16 cellular contexts compared by ENCODE assay signal in the genomic region with DNA sequence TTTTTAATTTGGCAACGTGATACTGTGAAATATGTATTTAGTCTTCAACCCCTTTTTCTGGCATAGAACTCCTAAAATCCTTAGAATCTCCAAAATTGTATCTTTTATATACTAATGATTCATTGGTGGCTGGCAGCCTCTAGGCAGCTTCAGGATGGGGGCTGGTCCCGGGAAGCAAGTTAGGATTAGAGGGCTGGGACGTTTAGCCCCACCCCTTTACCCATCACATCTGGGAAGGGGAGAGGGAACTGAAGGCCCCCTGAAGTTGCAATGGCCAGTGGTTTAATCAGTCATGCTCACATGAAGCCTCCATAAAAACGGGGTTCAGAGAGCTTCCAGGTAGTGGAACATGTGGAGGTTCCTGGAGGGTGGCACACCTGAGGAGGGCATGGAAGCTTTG. TPM values are rescaled to one million over a fixed set of nuclear protein-coding genes. Genes with fewer than 3 reads are reported as not detected.
A peak's percentile ranks its signal among the peaks of the same experiment; 100 is the strongest.
DNase-seq lines count a peak whose midpoint lies in the region; ATAC-seq and TF ChIP-seq lines count a peak whose summit lies in the region.
"Had no signal": no experiment of that assay in that cellular context is flagged by ENCODE, and none has a peak within 500 bp of the region (broad histone marks: within the 10 kb centered on the region; RNA-seq: fewer than 3 reads in every experiment).

No MANE protein-coding gene starts in this region.

- DNase-seq in activated effector memory CD4-positive, alpha-beta T cell treated with anti-CD3 and anti-CD28 coated beads, Interleukin-2, amount 50 U/mL, for 16 hours = peak; percentile 13
- no peak for DNase-seq in activated effector memory CD4-positive, alpha-beta T cell treated with Interleukin-2 at 50 U/mL for 16 hours
- DNase-seq in endothelial cell (ENCODE audit: low spot score) = no peak
- DNase-seq in stomach = peak; percentile 2
- no peak for DNase-seq in Calu3
- no peak for DNase-seq in Caco-2
- DNase-seq: CD8-positive, alpha-beta memory T cell; DMS 273 treated with DMSO at 0.1 percent for 48 hours; H7; Karpas-422; NCI-H1417; NCI-H1930; NCI-H510A; SHP77 had no signal

- peaks cover 2% of the 10 kb centered on the region for H3K27me3 Mint-ChIP-seq in endothelial cell (ENCODE audit: unreplicated experiment)
- H3K27me3 Mint-ChIP-seq in Calu3 (ENCODE audit: unreplicated experiment) = no peaks in the 10 kb centered on the region
- H3K27me3 Mint-ChIP-seq in Caco-2 (ENCODE audit: insufficient read depth, unreplicated experiment) = no peaks in the 10 kb centered on the region
- H3K27me3 Mint-ChIP-seq: CD8-positive, alpha-beta memory T cell had no signal

- ATAC-seq in HG03175 (IDR thresholded peaks at IDR 0.05; ENCODE audit: unreplicated experiment) = no peak

- POLR2A ChIA-PET in HEK293 (lab: Yijun Ruan, JAX) (no interaction called here), Caco-2 (lab: Charles Lee) (no interaction called here)

- no peak overlapping the region for H3K4me3 ChIP-seq in HEK293 (ENCODE audit: low read depth, low read length)
- no peak overlapping the region for H3K4me3 ChIP-seq in stomach
- no peak overlapping the region for H3K4me3 ChIP-seq in Caco-2 (ENCODE audit: low read depth, low read length)

- CTCF ChIA-PET in HEK293 (lab: Yijun Ruan, JAX) = interaction anchor here (0.6 kb wide), 1 partner anchor 94 kb away, joined by 3 read pairs; no protein-coding TSS in a partner anchor
- CTCF ChIA-PET in Calu3 (lab: Charles Lee) = no interaction called here
- CTCF ChIA-PET in Caco-2 (lab: Charles Lee) = no interaction called here

- H3K9me3 ChIP-seq in HEK293 (ENCODE audit: control insufficient read depth, insufficient read depth, low read depth, low read length) = no peaks in the 10 kb centered on the region
- H3K9me3 ChIP-seq in stomach = no peaks in the 10 kb centered on the region
- no peaks in the 10 kb centered on the region for H3K9me3 ChIP-seq in Caco-2

- intact Hi-C loops in stomach (cut with DNase I; ENCODE audit: low total_unique reads) (no loop called here), Calu3 (cut with micrococcal nuclease; ENCODE audit: unreplicated experiment) (no loop called here), Caco-2 (cut with micrococcal nuclease; ENCODE audit: unreplicated experiment) (no loop called here)

- BruUV-seq in Calu3 (replicated peaks; lab: Mats Ljungman, UMichigan) (no TSS peak), Caco-2 (replicated peaks; lab: Mats Ljungman, UMichigan) (no TSS peak)

- no peak for TF ChIP-seq CTCF in HEK293 (tag by site-specific recombination; IDR thresholded peaks at IDR 0.05)
- TF ChIP-seq CTCF in endothelial cell (IDR thresholded peaks at IDR 0.05; ENCODE audit: unreplicated experiment) = no peak
- TF ChIP-seq CTCF in stomach (IDR thresholded peaks at IDR 0.05) = no peak
- TF ChIP-seq CTCF in Calu3 (IDR thresholded peaks at IDR 0.05; ENCODE audit: unreplicated experiment) = no peak
- TF ChIP-seq CTCF in Caco-2 (IDR thresholded peaks at IDR 0.05; ENCODE audit: insufficient read depth in 1 of 2, low read depth in 1 of 2, low read length in 1 of 2, severe bottlenecking in 1 of 2, unreplicated experiment in 1 of 2) = no peak

- 54 to 75% (median 62%) methylated on average over 4 of the region's 4 CpGs for WGBS in stomach, 5 donors

- H3K9me3 Mint-ChIP-seq in endothelial cell (ENCODE audit: unreplicated experiment) (no peaks in the 10 kb centered on the region), Calu3 (ENCODE audit: low read depth, unreplicated experiment) (no peaks in the 10 kb centered on the region), Caco-2 (ENCODE audit: unreplicated experiment) (no peaks in the 10 kb centered on the region)
- H3K9me3 Mint-ChIP-seq: CD8-positive, alpha-beta memory T cell had no signal

- H3K27ac ChIP-seq in HEK293 (ENCODE audit: extremely low read depth, low read depth, low read length) (no peak overlapping the region), stomach (no peak overlapping the region)

- no peak for TF ChIP-seq POLR2A in stomach (IDR thresholded peaks at IDR 0.05)

- H3K4me1 Mint-ChIP-seq in endothelial cell (ENCODE audit: unreplicated experiment) (peaks cover 33% of the 10 kb centered on the region), Calu3 (ENCODE audit: low read depth, unreplicated experiment) (no peaks in the 10 kb centered on the region), Caco-2 (ENCODE audit: low read depth, unreplicated experiment) (no peaks in the 10 kb centered on the region)

- H3K27ac Mint-ChIP-seq in endothelial cell (ENCODE audit: unreplicated experiment) = peak overlapping the region; percentile 26
- no peak overlapping the region for H3K27ac Mint-ChIP-seq in Calu3 (ENCODE audit: unreplicated experiment)
- no peak overlapping the region for H3K27ac Mint-ChIP-seq in Caco-2 (ENCODE audit: unreplicated experiment)

- H3K4me1 ChIP-seq in HEK293 (ENCODE audit: control insufficient read depth, insufficient read depth, low read length) = no peaks in the 10 kb centered on the region
- H3K4me1 ChIP-seq in stomach = peaks cover 0 to 69% (median 19%) of the 10 kb centered on the region in 4 donors
- H3K4me1 ChIP-seq in Caco-2 = no peaks in the 10 kb centered on the region

- H3K27me3 ChIP-seq in stomach (no peaks in the 10 kb centered on the region), Caco-2 (replicated peaks; ENCODE audit: control insufficient read depth, insufficient read depth, low read length) (no peaks in the 10 kb centered on the region)

- H3K4me3 Mint-ChIP-seq in endothelial cell (ENCODE audit: unreplicated experiment) (no peak overlapping the region), Calu3 (ENCODE audit: low read depth, unreplicated experiment) (no peak overlapping the region), Caco-2 (ENCODE audit: unreplicated experiment) (no peak overlapping the region)

- no peaks in the 10 kb centered on the region for H3K36me3 Mint-ChIP-seq in endothelial cell (ENCODE audit: low read depth, unreplicated experiment)
- H3K36me3 Mint-ChIP-seq in Calu3 (ENCODE audit: insufficient read depth, unreplicated experiment) = no peaks in the 10 kb centered on the region
- no peaks in the 10 kb centered on the region for H3K36me3 Mint-ChIP-seq in Caco-2 (ENCODE audit: insufficient read depth, unreplicated experiment)

- no peak for TF ChIP-seq EP300 in stomach (IDR thresholded peaks at IDR 0.05)

- H3K36me3 ChIP-seq in HEK293 (ENCODE audit: control insufficient read depth in 2 of 2, insufficient read depth in 1 of 2, low read length in 2 of 2) (no peaks in the 10 kb centered on the region), stomach (peaks cover 0 to under 1% (median under 1%) of the 10 kb centered on the region in 4 donors), Caco-2 (ENCODE audit: control insufficient read depth, insufficient read depth, low read length) (no peaks in the 10 kb centered on the region)

TF ChIP-seq in HEK293, 187 proteins besides CTCF, POLR2A, EP300 and RAD21:
- TF ChIP-seq ZNF335 (tag by site-specific recombination; conservative IDR thresholded peaks at IDR 0.05) = peak; percentile 45; the same call in 1 of the 2 replicates
- TF ChIP-seq ZNF266 (tag by site-specific recombination; IDR thresholded peaks at IDR 0.05; ENCODE audit: low read depth) = no peak

RNA-seq across cellular contexts. Expression of a gene that starts 7.1 kb away (rescaled TPM):
- total RNA-seq in endothelial cell (ENCODE audit: unreplicated experiment) (63.7 TPM), stomach (10 to 100 TPM in 4 of 5 donors, 1 to 10 TPM in 1; 6.2 to 19.1 (median 14.7) TPM), Calu3 (2022) (14.1 and 18.0 TPM in 2 replicates), Caco-2 (2022) (13.7 and 14.5 TPM in 2 replicates)
- polyA plus RNA-seq in stomach = 1 to 10 TPM; 3.2 to 3.8 (median 3.7) TPM

RNA-seq across cellular contexts. Expression of a gene that starts 29.3 kb away (rescaled TPM):
- total RNA-seq in endothelial cell (ENCODE audit: unreplicated experiment) (62.2 TPM), stomach (under 1 TPM in 2 of 5 donors, not detected in 3; 0.37 to 0.45 TPM), Calu3 (2022) (0.21 and 0.42 TPM in 2 replicates), Caco-2 (2022) (0.49 and 0.82 TPM in 2 replicates)
- under 1 TPM in 2 of 3 donors, not detected in 1; 0.08 to 0.12 TPM for polyA plus RNA-seq in stomach
- polyA plus RNA-seq: CD8-positive, alpha-beta memory T cell had no signal

Comparison
In these comparisons a context has a peak if more than half of its experiments do, and no peak if none do; other contexts are left out.
1. DNase-seq: peak in activated effector memory CD4-positive, alpha-beta T cell treated with anti-CD3 and anti-CD28 coated beads, Interleukin-2, amount 50 U/mL, for 16 hours (single experiment) and stomach (single experiment); none in activated effector memory CD4-positive, alpha-beta T cell treated with Interleukin-2 at 50 U/mL for 16 hours (single experiment), endothelial cell (single experiment), Calu3 (single experiment) and Caco-2 (0 of 2).
2. RNA of a gene that starts 29.3 kb away (total RNA-seq): 62.2 TPM in endothelial cell (single experiment); 0.49 to 0.82 TPM in Caco-2, 0.21 to 0.42 TPM in Calu3 and 0.37 to 0.45 TPM in stomach; every median in the first group is over 10 times any median in the second.